In the genomic region with DNA sequence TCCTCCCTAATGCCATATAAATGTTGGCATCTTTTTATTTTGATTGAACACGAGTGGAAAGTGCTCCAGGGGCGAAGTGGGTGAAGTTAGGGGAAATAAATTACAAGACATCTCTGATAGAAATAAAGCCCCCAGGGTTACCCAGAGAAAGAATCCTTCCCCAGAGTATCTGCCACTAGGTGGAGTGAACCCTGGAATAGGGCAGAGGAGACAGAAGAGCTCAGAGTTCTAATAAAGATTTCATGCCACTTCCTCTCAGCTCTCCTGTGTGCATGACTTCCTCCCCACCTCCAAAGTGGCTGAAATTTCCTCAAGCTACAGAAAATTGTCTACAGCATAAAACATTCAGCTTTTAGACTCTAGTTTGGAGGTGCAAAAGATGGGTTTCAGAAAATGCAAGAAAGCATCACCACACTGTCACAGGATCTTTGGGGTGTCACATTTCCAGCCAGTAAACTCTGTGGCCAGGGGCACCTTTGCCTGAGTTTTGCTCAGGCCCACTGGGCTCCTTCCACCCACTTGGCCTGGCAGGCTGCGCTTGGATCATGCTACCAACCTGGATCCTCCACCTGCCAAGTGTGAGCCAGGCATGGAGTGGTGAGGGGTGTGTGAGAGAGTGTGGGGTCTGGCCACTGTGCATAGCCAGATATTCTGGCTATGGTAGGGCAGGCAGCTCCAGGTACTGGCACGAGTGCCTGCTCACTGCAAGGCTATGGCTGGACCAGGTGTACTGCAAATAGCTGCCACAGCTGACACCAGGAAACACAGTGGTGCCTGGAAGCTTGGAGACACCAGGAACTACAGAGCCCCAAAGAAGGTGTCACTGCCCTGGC, we compare ENCODE assay signal across 12 cellular contexts.
DNase-seq lines count a peak whose midpoint lies in the region; ATAC-seq and TF ChIP-seq lines count a peak whose summit lies in the region.
"Had no signal": no experiment of that assay in that cellular context is flagged by ENCODE, and none has a peak within 500 bp of the region (broad histone marks: within the 10 kb centered on the region; RNA-seq: fewer than 3 reads in every experiment).

No MANE protein-coding gene starts in this region.

- H2AFZ ChIP-seq in DND-41 (ENCODE audit: low read depth, low read length), result peak overlapping the region; percentile 62
- H2AFZ ChIP-seq in MM.1S (ENCODE audit: low read length), result no peak overlapping the region

- H3K9me3 ChIP-seq in DND-41 (ENCODE audit: insufficient read depth, low read length, severe bottlenecking) (peaks cover 19% of the 10 kb centered on the region), MM.1S (replicated peaks; ENCODE audit: insufficient read depth, low read length) (no peaks in the 10 kb centered on the region), endodermal cell (ENCODE audit: control insufficient read depth, low read length) (no peaks in the 10 kb centered on the region), ascending aorta (no peaks in the 10 kb centered on the region)
- H3K9me3 ChIP-seq: left ventricle myocardium inferior had no signal

- H3K27ac Mint-ChIP-seq in endodermal cell, result no peak overlapping the region
- H3K27ac Mint-ChIP-seq in neural crest cell (ENCODE audit: unreplicated experiment), result no peak overlapping the region

- DNase-seq in DND-41, result no peak
- DNase-seq in MM.1S, result no peak
- no peak for DNase-seq in endodermal cell
- DNase-seq in neural crest cell (ENCODE audit: low read depth, low spot score), result no peak
- DNase-seq in activated gamma-delta T cell treated with Interleukin-2 at 50 U/mL for 16 hours, result no peak
- DNase-seq in dorsolateral prefrontal cortex, result no peak
- no peak for DNase-seq in ascending aorta (ENCODE audit: low spot score in 2 of 2)
- DNase-seq: left ventricle myocardium inferior; SHP77 treated with DMSO at 0.1 percent for 48 hours; stimulated activated naive CD4-positive, alpha-beta T cell treated with Interleukin-2 at 50 U/mL for 16 hours had no signal

- H3K27me3 ChIP-seq in DND-41 (ENCODE audit: insufficient read depth, low read length, poor library complexity), result no peaks in the 10 kb centered on the region
- H3K27me3 ChIP-seq in MM.1S (replicated peaks; ENCODE audit: insufficient read depth, low read length), result no peaks in the 10 kb centered on the region
- H3K27me3 ChIP-seq in endodermal cell (ENCODE audit: control insufficient read depth, insufficient read depth, low read length, poor library complexity, severe bottlenecking), result no peaks in the 10 kb centered on the region
- peaks cover 0 to 3% (median 0%) of the 10 kb centered on the region in 45 donors for H3K27me3 ChIP-seq in dorsolateral prefrontal cortex
- no peaks in the 10 kb centered on the region for H3K27me3 ChIP-seq in ascending aorta

- H3K4me3 ChIP-seq in DND-41 (ENCODE audit: low read depth in 1 of 2, low read length in 2 of 2) (peak overlapping the region in 1 of 2 experiments; percentile 24; a peak in 1 of 4 replicates), MM.1S (ENCODE audit: low read length) (no peak overlapping the region), endodermal cell (ENCODE audit: low read length) (no peak overlapping the region), dorsolateral prefrontal cortex (no peak overlapping the region), ascending aorta (no peak overlapping the region)
- H3K4me3 ChIP-seq: left ventricle myocardium inferior, skin epidermis had no signal

- H3K9me2 ChIP-seq in MM.1S (replicated peaks; ENCODE audit: insufficient read depth, low read length), result no peaks in the 10 kb centered on the region

- no peaks in the 10 kb centered on the region for H3K79me2 ChIP-seq in DND-41 (ENCODE audit: insufficient read depth, low read length)
- no peaks in the 10 kb centered on the region for H3K79me2 ChIP-seq in MM.1S (ENCODE audit: low read length)

- 0 out of 2 replicates have a peak, but pooled peaks cover 5% of the 10 kb centered on the region for H3K36me3 ChIP-seq in DND-41 (ENCODE audit: insufficient read depth, low read length)
- H3K36me3 ChIP-seq in MM.1S (replicated peaks; ENCODE audit: insufficient read depth, low read length), result no peaks in the 10 kb centered on the region
- H3K36me3 ChIP-seq in endodermal cell (ENCODE audit: control insufficient read depth, insufficient read depth, low read length), result no peaks in the 10 kb centered on the region
- H3K36me3 ChIP-seq in ascending aorta, result no peaks in the 10 kb centered on the region
- H3K36me3 ChIP-seq: left ventricle myocardium inferior had no signal

- peak; percentile 76 for ATAC-seq in DND-41 (ENCODE audit: insufficient read depth, low read depth)
- no peak for ATAC-seq in HG03469 (IDR thresholded peaks at IDR 0.05; ENCODE audit: unreplicated experiment)

- H3K4me1 ChIP-seq in DND-41 (ENCODE audit: insufficient read depth, low read length), result peaks cover 9% of the 10 kb centered on the region
- no peaks in the 10 kb centered on the region for H3K4me1 ChIP-seq in MM.1S (ENCODE audit: low read length)
- H3K4me1 ChIP-seq in endodermal cell (ENCODE audit: control insufficient read depth, insufficient read depth, low read length), result no peaks in the 10 kb centered on the region
- H3K4me1 ChIP-seq in ascending aorta, result no peaks in the 10 kb centered on the region
- H3K4me1 ChIP-seq: left ventricle myocardium inferior had no signal

- H3K4me3 Mint-ChIP-seq in endodermal cell (no peak overlapping the region), neural crest cell (no peak overlapping the region)

- no peak overlapping the region for H3K4me2 ChIP-seq in DND-41 (ENCODE audit: insufficient read depth, low read length)
- no peak overlapping the region for H3K4me2 ChIP-seq in MM.1S (ENCODE audit: low read depth, low read length)

- H3K27me3 Mint-ChIP-seq in endodermal cell (ENCODE audit: insufficient read depth) (no peaks in the 10 kb centered on the region), neural crest cell (ENCODE audit: low read depth) (no peaks in the 10 kb centered on the region)

- H3F3A ChIP-seq in MM.1S (ENCODE audit: insufficient read depth, low read length), result no peaks in the 10 kb centered on the region

- 91% methylated on average over 2 of the region's 4 CpGs; no CpG with 5 or more reads in 1 of the 2 experiments for WGBS in endodermal cell (ENCODE audit: insufficient coverage in 1 of 2, insufficient read length in 1 of 2), 2 experiments

- intact Hi-C loops in dorsolateral prefrontal cortex (cut with DNase I), result no loop called here
- intact Hi-C loops in ascending aorta (cut with DNase I), result no loop called here

- H3K9me3 Mint-ChIP-seq in endodermal cell (peaks cover 4% of the 10 kb centered on the region), neural crest cell (peaks cover 4% of the 10 kb centered on the region)

- peak; percentile 57 for TF ChIP-seq CTCF in DND-41 (IDR thresholded peaks at IDR 0.05; ENCODE audit: borderline replicate concordance, extremely low read depth, low read length, poor library complexity, severe bottlenecking)
- TF ChIP-seq CTCF in MM.1S (IDR thresholded peaks at IDR 0.05; ENCODE audit: low read length), result 0 out of 2 replicates have a peak, but pooled peaks have one; percentile 4
- TF ChIP-seq CTCF in endodermal cell (conservative IDR thresholded peaks at IDR 0.05), result peak; percentile 76
- peak; percentile 42 for TF ChIP-seq CTCF in neural crest cell (conservative IDR thresholded peaks at IDR 0.05)
- no peak for TF ChIP-seq CTCF in dorsolateral prefrontal cortex (IDR thresholded peaks at IDR 0.05 in 54 of 56, conservative IDR thresholded peaks at IDR 0.05 in 2 of 56; ENCODE audit: low read depth in 1 of 56, partially characterized antibody in 56 of 56)
- TF ChIP-seq CTCF in ascending aorta (IDR thresholded peaks at IDR 0.05), result no peak

- no peaks in the 10 kb centered on the region for H4K20me1 ChIP-seq in DND-41 (ENCODE audit: insufficient read depth, low read length)
- no peaks in the 10 kb centered on the region for H4K20me1 ChIP-seq in MM.1S (ENCODE audit: insufficient read depth, low read length)

- no peaks in the 10 kb centered on the region for H3K36me3 Mint-ChIP-seq in endodermal cell (ENCODE audit: low read depth)
- H3K36me3 Mint-ChIP-seq in neural crest cell (ENCODE audit: low read depth), result no peaks in the 10 kb centered on the region

- no peaks in the 10 kb centered on the region for H3K4me1 Mint-ChIP-seq in endodermal cell
- no peaks in the 10 kb centered on the region for H3K4me1 Mint-ChIP-seq in neural crest cell

- H3K9ac ChIP-seq in DND-41 (ENCODE audit: low read depth, low read length), result 0 out of 2 replicates have a peak overlapping the region, but pooled peaks have one; percentile 14
- no peak overlapping the region for H3K9ac ChIP-seq in MM.1S (ENCODE audit: low read length)
- H3K9ac ChIP-seq in endodermal cell (ENCODE audit: extremely low read depth, low read length, poor library complexity, severe bottlenecking), result no peak overlapping the region

- H3K27ac ChIP-seq in DND-41 (ENCODE audit: low read length) (peak overlapping the region; percentile 77), MM.1S (ENCODE audit: low read length) (no peak overlapping the region), endodermal cell (ENCODE audit: low read depth, low read length) (no peak overlapping the region), dorsolateral prefrontal cortex (no peak overlapping the region), ascending aorta (no peak overlapping the region)
- H3K27ac ChIP-seq: left ventricle myocardium inferior, skin epidermis had no signal

Comparison
In these comparisons a context has a peak if more than half of its experiments do, and no peak if none do; other contexts are left out.
1. CTCF ChIP-seq: peak in DND-41 (single experiment), MM.1S (single experiment), endodermal cell (single experiment) and neural crest cell (single experiment); none in dorsolateral prefrontal cortex (0 of 56) and ascending aorta (0 of 3).